Comparison of ENCODE assay signal across 8 cellular contexts in the genomic region with DNA sequence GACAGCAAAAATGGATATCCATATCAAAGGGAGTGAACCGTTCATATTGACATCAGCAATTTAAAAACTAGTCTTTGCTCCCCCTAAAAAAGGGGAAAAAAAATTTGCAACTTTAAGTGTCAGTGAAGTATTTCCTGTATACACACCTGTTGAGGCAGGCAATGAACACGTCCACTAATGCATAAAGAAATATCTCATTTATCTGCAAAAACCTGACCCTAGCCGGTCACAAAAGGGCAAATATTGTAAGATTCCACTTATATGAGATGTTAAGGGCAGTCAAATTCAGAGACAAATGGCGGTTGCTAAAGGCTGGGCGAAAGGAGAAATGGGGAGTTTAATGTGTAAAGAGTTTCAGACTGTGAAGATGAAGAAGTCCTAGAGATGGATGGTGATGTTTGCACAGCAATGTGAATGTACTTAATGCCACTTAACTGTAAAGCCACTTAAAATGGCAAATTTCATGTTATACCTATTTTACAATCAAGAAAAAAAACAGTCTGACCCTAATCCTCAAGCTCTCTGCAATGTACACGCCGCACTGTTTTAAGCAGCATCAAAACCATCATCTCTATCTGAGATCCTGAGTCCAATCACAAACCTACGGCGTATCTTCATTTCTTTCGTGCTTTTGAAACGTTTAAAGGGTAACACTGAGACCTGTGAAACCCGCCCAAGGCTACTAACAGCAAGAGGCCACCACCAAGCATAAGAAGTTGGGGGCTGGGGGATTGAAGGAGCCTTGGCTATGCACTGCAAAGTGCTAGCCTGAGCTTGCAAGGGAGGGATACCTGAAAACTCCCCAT. TPM values are rescaled to one million over a fixed set of nuclear protein-coding genes. Genes with fewer than 3 reads are reported as not detected.
A peak's percentile ranks its signal among the peaks of the same experiment; 100 is the strongest.
DNase-seq lines count a peak whose midpoint lies in the region; ATAC-seq and TF ChIP-seq lines count a peak whose summit lies in the region.

No MANE protein-coding gene starts in this region.

- H3K9me3 Mint-ChIP-seq in CD14-positive monocyte = peaks cover 0 to 3% (median 0%) of the 10 kb centered on the region in 7 donors

- TF ChIP-seq CTCF in CD14-positive monocyte (IDR thresholded peaks at IDR 0.05) = no peak
- no peak for TF ChIP-seq CTCF in mammary epithelial cell (conservative IDR thresholded peaks at IDR 0.05 in 1 of 2, IDR thresholded peaks at IDR 0.05 in 1 of 2; ENCODE audit: extremely low read depth in 1 of 2, insufficient read depth in 1 of 2, low read depth in 1 of 2, low read length in 2 of 2)

- in situ Hi-C loops in mammary epithelial cell (cut with MboI; ENCODE audit: low sequenced_read_pairs in 2 of 2) = no loop called here

- peak overlapping the region; percentile 88 for H3K4me3 ChIP-seq in Jurkat, Clone E6-1 (ENCODE audit: low read length)
- H3K4me3 ChIP-seq in mammary epithelial cell (replicated peaks in 1 of 3; ENCODE audit: insufficient read depth in 1 of 3, low read depth in 2 of 3, low read length in 3 of 3) = peak overlapping the region; percentile 66 to 97 (median 67)

- BruUV-seq in mammary epithelial cell (replicated peaks; lab: Mats Ljungman, UMichigan) = no TSS peak

- DNase-seq in CD14-positive monocyte (ENCODE audit: low spot score) (no peak), mammary epithelial cell (peak; percentile 16), myocyte (ENCODE audit: low read depth) (peak; percentile 6), foreskin melanocyte (no peak)
- no peak for DNase-seq in Jurkat, Clone E6-1 (ENCODE audit: low read depth, low spot score)
- DNase-seq in central memory CD4-positive, alpha-beta T cell = no peak
- no peak for DNase-seq in activated CD4-positive, CD25-positive, alpha-beta regulatory T cell (lab: John Stamatoyannopoulos, UW)

- peak overlapping the region; percentile 80 for H3K9ac ChIP-seq in mammary epithelial cell (ENCODE audit: insufficient read depth, low read length)

- H3K27ac Mint-ChIP-seq in CD14-positive monocyte = peak overlapping the region; percentile 87 to 100 (median 95)

- peaks cover 10% of the 10 kb centered on the region for H3K36me3 ChIP-seq in mammary epithelial cell (ENCODE audit: insufficient read depth, low read length)

- H3K4me3 Mint-ChIP-seq in CD14-positive monocyte = peak overlapping the region; percentile 82 to 89

- peaks cover 13% of the 10 kb centered on the region for H3K4me1 ChIP-seq in mammary epithelial cell (ENCODE audit: insufficient read depth, low read length)

- peak overlapping the region; percentile 72 for H2AFZ ChIP-seq in mammary epithelial cell (ENCODE audit: low read depth, low read length)

- H3K27ac ChIP-seq in mammary epithelial cell (ENCODE audit: insufficient read depth, low read depth, low read length) = peak overlapping the region; percentile 65

- no peaks in the 10 kb centered on the region for H3K9me3 ChIP-seq in mammary epithelial cell (replicated peaks; ENCODE audit: insufficient read depth, low read length)

- H3K27me3 ChIP-seq in mammary epithelial cell (ENCODE audit: insufficient read depth, low read length) = no peaks in the 10 kb centered on the region

- H3K4me1 Mint-ChIP-seq in CD14-positive monocyte = peaks cover 24% of the 10 kb centered on the region

- H3K36me3 Mint-ChIP-seq in CD14-positive monocyte = peaks cover 36 to 38% of the 10 kb centered on the region in 2 donors

- intact Hi-C loops in CD14-positive monocyte (cut with micrococcal nuclease) (loop anchor here in 1 of 2 donors (10.0 kb wide), 2 partner anchors 344 to 704 kb away; a partner anchor contains a TSS), mammary epithelial cell (cut with micrococcal nuclease) (no loop called here)

- ATAC-seq in GM21367 (IDR thresholded peaks at IDR 0.05; ENCODE audit: unreplicated experiment) = no peak

- no peaks in the 10 kb centered on the region for H3K27me3 Mint-ChIP-seq in CD14-positive monocyte (ENCODE audit: low read depth in 3 of 3)

- CTCF ChIA-PET in mammary epithelial cell (lab: Charles Lee; ENCODE audit: low non-redundant PET) = no interaction called here

- dilution Hi-C loops in mammary epithelial cell (cut with HindIII; ENCODE audit: low sequenced_read_pairs) = no loop called here

- WGBS in mammary epithelial cell (ENCODE audit: low coverage, missing lambda C conversion rate) = 30% methylated on average over 12 of the region's 12 CpGs

- H4K20me1 ChIP-seq in mammary epithelial cell (ENCODE audit: insufficient read depth, low read length) = no peaks in the 10 kb centered on the region

- peaks cover 34% of the 10 kb centered on the region for H3K79me2 ChIP-seq in mammary epithelial cell (ENCODE audit: insufficient read depth, low read length)

- H3K4me2 ChIP-seq in mammary epithelial cell (ENCODE audit: insufficient read depth, low read depth, low read length) = peak overlapping the region; percentile 72

RNA-seq across cellular contexts. Expression of a gene that starts 1.1 kb away (rescaled TPM):
- polyA plus RNA-seq in CD14-positive monocyte = 10 to 100 TPM; 19.1 to 24.4 TPM
- polyA plus RNA-seq in Jurkat, Clone E6-1 (2012; ENCODE audit: insufficient read depth, insufficient read length) = 57.1 TPM
- 10 to 100 TPM; 31.0 to 34.3 TPM for total RNA-seq in mammary epithelial cell
- 17.8 TPM for polyA plus RNA-seq in mammary epithelial cell
- polyA minus RNA-seq in mammary epithelial cell = 63.9 TPM
- total RNA-seq in myocyte = 30.0 and 33.3 TPM in 2 replicates
- polyA plus RNA-seq in myocyte (2012) = 25.0 TPM

RNA-seq across cellular contexts. Expression of a gene that starts 3.7 kb away (rescaled TPM):
- polyA plus RNA-seq in CD14-positive monocyte (10 to 100 TPM; 28.6 to 36.0 TPM), mammary epithelial cell (64.9 TPM)
- 50.6 TPM for polyA plus RNA-seq in Jurkat, Clone E6-1 (2012; ENCODE audit: insufficient read depth, insufficient read length)
- total RNA-seq in mammary epithelial cell (10 to 100 TPM; 71.6 to 86.5 TPM), myocyte (47.6 and 72.3 TPM in 2 replicates)
- 82.4 TPM for polyA minus RNA-seq in mammary epithelial cell
- polyA plus RNA-seq in myocyte (2012) = 49.8 TPM

Comparison
In these comparisons a context has a peak if more than half of its experiments do, and no peak if none do; other contexts are left out.
1. DNase-seq: peak in mammary epithelial cell (single experiment) and myocyte (single experiment); none in CD14-positive monocyte (single experiment), Jurkat, Clone E6-1 (single experiment), central memory CD4-positive, alpha-beta T cell (single experiment), foreskin melanocyte (single experiment) and activated CD4-positive, CD25-positive, alpha-beta regulatory T cell (0 of 4).